In the genomic region with DNA sequence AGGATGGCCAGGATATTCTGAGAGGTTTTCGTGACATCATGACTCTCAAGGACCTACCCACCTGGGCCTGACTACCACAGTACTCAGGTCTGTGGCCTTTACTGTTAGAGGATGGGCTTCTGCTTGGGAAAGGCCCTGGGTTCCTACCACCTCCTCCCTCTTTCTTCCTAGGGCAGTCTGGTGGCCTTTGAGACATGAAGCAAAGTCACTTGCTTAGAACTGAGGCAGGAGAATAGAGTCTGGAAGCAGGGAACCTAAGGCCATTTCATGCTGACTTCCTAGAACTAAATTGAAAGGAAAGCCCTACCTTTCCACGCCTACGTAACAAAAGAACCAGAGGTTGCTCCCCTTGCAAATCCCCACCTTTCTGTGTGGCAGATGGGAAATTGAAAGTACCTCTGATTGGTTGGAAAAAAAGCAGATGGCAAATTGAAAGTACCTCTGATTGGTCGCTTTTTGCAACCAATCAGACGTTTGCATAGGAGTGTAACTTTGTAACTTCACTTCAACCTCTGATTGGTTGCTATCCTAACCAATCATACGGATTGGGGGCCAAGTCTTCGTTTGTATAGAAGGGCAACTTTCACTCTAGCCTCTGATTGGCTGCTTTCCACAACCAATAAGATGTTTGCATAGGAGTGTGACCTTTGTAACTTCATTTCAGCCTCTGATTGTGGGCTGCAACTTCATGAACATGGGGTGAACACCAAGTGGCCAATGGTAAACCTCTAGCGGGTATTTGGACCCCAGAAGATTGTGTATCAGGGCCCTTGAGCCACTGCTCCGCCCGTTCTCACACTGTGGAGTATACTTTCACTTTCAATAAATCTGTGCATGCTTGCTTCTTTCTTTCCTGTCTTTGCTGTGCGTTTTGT, we compare ENCODE assay signal across 1 cellular context.
TF ChIP-seq lines count a peak whose summit lies in the region.

No MANE protein-coding gene starts in this region.

TF ChIP-seq in H1, 55 proteins besides CTCF, POLR2A, EP300 and RAD21:
- TF ChIP-seq CHD2 (IDR thresholded peaks at IDR 0.05; ENCODE audit: low read length) = 0 out of 2 replicates have a peak, but pooled peaks have one; percentile 36
- peak; percentile 93 for TF ChIP-seq SP1 (IDR thresholded peaks at IDR 0.05; ENCODE audit: low read depth, low read length)
- no peak for TF ChIP-seq YY1 (IDR thresholded peaks at IDR 0.05; ENCODE audit: low read depth, low read length)
- TF ChIP-seq NRF1 (IDR thresholded peaks at IDR 0.05; ENCODE audit: low read depth, low read length) = no peak
